ENCODE assay signal across 12 cellular contexts in the genomic region with DNA sequence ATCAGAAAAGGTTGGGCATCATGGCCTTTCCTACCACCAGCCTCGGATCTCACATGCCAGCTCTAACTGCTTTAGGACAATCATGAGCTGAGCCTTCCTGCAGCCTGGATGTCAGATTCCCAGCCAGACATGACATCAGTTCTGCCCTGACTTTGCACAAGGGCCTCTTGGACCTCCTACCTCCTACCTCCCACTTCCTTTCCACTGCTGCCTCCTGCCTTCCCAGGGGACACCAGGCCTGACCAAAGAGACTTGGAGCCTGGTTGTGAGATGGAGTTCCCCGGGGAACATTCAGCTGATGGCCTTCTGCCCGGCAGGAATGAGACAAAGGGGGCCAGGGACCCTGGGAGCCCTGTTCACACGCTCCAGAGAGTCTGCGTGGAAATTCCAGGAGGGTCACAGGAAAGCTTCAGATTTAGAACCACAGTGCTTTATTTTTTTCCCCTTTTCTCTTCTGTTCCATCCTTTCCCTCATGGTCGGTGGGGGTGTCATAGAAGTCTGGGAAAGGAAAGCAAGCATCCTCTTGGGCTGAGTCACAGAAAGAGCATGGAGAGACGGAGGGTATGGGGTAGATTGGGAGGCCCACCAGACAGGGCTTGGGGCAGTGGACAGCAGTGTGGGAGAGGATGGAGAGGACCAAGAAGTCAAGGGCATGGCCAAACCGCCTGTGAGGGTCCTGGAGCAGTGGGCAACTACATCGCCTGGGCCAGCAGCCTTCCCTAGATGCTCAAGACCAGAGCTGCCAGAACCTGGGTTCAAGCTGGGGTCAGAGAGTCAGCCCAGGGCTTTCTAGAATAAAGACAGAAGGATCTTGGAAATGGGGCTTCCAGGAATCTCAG. TPM values are rescaled to one million over a fixed set of nuclear protein-coding genes. Genes with fewer than 3 reads are reported as not detected.
A peak's percentile ranks its signal among the peaks of the same experiment; 100 is the strongest.
DNase-seq lines count a peak whose midpoint lies in the region; ATAC-seq and TF ChIP-seq lines count a peak whose summit lies in the region.
"Had no signal": no experiment of that assay in that cellular context is flagged by ENCODE, and none has a peak within 500 bp of the region (broad histone marks: within the 10 kb centered on the region; RNA-seq: fewer than 3 reads in every experiment).

No MANE protein-coding gene starts in this region.

- H3K9me2 ChIP-seq in hepatocyte (replicated peaks; ENCODE audit: insufficient read depth), result no peaks in the 10 kb centered on the region

- H4K20me1 ChIP-seq in hepatocyte (ENCODE audit: insufficient read depth, poor library complexity, severe bottlenecking), result no peaks in the 10 kb centered on the region

- H3K4me1 ChIP-seq in hepatocyte (ENCODE audit: insufficient read depth) (peaks cover 45% of the 10 kb centered on the region), skeletal muscle tissue (ENCODE audit: control insufficient read depth in 3 of 3, insufficient read depth in 3 of 3, low read length in 3 of 3) (peaks cover 2 to 28% (median 25%) of the 10 kb centered on the region in 3 donors)

- no peak for ATAC-seq in GM21786 (IDR thresholded peaks at IDR 0.05; ENCODE audit: unreplicated experiment)
- ATAC-seq in HG03457 (IDR thresholded peaks at IDR 0.05; ENCODE audit: unreplicated experiment), result no peak

- TF ChIP-seq CTCF in choroid plexus epithelial cell (conservative IDR thresholded peaks at IDR 0.05; ENCODE audit: low read depth, low read length) (peak; percentile 13), hepatocyte (IDR thresholded peaks at IDR 0.05; ENCODE audit: poor library complexity) (no peak)

- peak; percentile 43 for DNase-seq in ELR (ENCODE audit: low read depth)
- DNase-seq in choroid plexus epithelial cell (ENCODE audit: low read depth), result peak; percentile 78
- DNase-seq in hepatocyte (ENCODE audit: low spot score), result no peak
- no peak for DNase-seq in anterior cingulate cortex (lab: John Stamatoyannopoulos, UW)
- no peak for DNase-seq in NCI-H1436 (lab: John Stamatoyannopoulos, UW)
- DNase-seq: CD8-positive, alpha-beta memory T cell; NCI-H1930; stimulated activated CD8-positive, alpha-beta memory T cell treated with anti-CD3 and anti-CD28 coated beads, Interleukin-4, amount 100 ng/mL, for 48 hours; T-helper 9 cell had no signal

- H2AFZ ChIP-seq in hepatocyte, result no peak overlapping the region

- H3K79me2 ChIP-seq in hepatocyte, result peaks cover 31% of the 10 kb centered on the region

- 83% methylated on average over 9 of the region's 9 CpGs for WGBS in hepatocyte (ENCODE audit: low lambda C conversion rate, missing lambda C conversion rate)

- no peaks in the 10 kb centered on the region for H3K36me3 ChIP-seq in hepatocyte (replicated peaks; ENCODE audit: insufficient read depth, low read depth)
- H3K36me3 ChIP-seq in skeletal muscle tissue (ENCODE audit: control insufficient read depth in 3 of 3, insufficient read depth in 3 of 3, low read length in 3 of 3), result peaks cover 0 to 10% (median 0%) of the 10 kb centered on the region in 3 donors

- H3K27me3 ChIP-seq in hepatocyte (no peaks in the 10 kb centered on the region), skeletal muscle tissue (ENCODE audit: control insufficient read depth in 3 of 3, insufficient read depth in 3 of 3, low read length in 3 of 3) (no peaks in the 10 kb centered on the region)

- H3K4me3 ChIP-seq in choroid plexus epithelial cell (ENCODE audit: low read depth, low read length) (no peak overlapping the region), hepatocyte (no peak overlapping the region), skeletal muscle tissue (ENCODE audit: low read length in 3 of 3) (peak overlapping the region in 2 of 3 donors; percentile 41 to 46)

- no peaks in the 10 kb centered on the region for H3K9me3 ChIP-seq in hepatocyte (ENCODE audit: low read depth)
- no peaks in the 10 kb centered on the region for H3K9me3 ChIP-seq in skeletal muscle tissue (ENCODE audit: control insufficient read depth in 3 of 3, low read length in 3 of 3)

- H3K9ac ChIP-seq in skeletal muscle tissue (ENCODE audit: low read depth in 1 of 3, low read length in 3 of 3), result peak overlapping the region in 1 of 3 donors; percentile 16

- H3K27ac ChIP-seq in hepatocyte, result peak overlapping the region; percentile 90
- peak overlapping the region; percentile 70 for H3K27ac ChIP-seq in skeletal muscle tissue (ENCODE audit: low read depth, low read length)

- no peak overlapping the region for H3K4me2 ChIP-seq in hepatocyte

RNA-seq across cellular contexts. Expression of gene IL17B, which starts 35.5 kb away (rescaled TPM):
- total RNA-seq in hepatocyte, result 0.60 TPM in 1 of 2 replicates, not detected in the other
- polyA plus RNA-seq in hepatocyte, result 0.27 TPM in 1 of 2 replicates, not detected in the other
- 247 TPM for total RNA-seq in skeletal muscle tissue
- total RNA-seq: CD8-positive, alpha-beta memory T cell had no signal
- polyA plus RNA-seq: CD8-positive, alpha-beta memory T cell had no signal

RNA-seq across cellular contexts. Expression of gene PCYOX1L, which starts 56.8 kb away (rescaled TPM):
- total RNA-seq in hepatocyte (8.9 and 9.1 TPM in 2 replicates), skeletal muscle tissue (3.7 TPM)
- polyA plus RNA-seq in hepatocyte, result 12.9 and 14.4 TPM in 2 replicates

Comparison
In these comparisons a context has a peak if more than half of its experiments do, and no peak if none do; other contexts are left out.
1. DNase-seq: peak in ELR (single experiment) and choroid plexus epithelial cell (single experiment); none in hepatocyte (single experiment), anterior cingulate cortex (0 of 58) and NCI-H1436 (single experiment).
2. H3K4me3 ChIP-seq: peak in skeletal muscle tissue (2 of 3); none in choroid plexus epithelial cell (single experiment) and hepatocyte (single experiment).
3. RNA of gene IL17B, which starts 35.5 kb away (total RNA-seq): 247 TPM in skeletal muscle tissue (single experiment); 0.60 TPM in hepatocyte; every median in the first group is over 100 times any median in the second.